Comparison of ENCODE assay signal across 8 cellular contexts in the genomic region with DNA sequence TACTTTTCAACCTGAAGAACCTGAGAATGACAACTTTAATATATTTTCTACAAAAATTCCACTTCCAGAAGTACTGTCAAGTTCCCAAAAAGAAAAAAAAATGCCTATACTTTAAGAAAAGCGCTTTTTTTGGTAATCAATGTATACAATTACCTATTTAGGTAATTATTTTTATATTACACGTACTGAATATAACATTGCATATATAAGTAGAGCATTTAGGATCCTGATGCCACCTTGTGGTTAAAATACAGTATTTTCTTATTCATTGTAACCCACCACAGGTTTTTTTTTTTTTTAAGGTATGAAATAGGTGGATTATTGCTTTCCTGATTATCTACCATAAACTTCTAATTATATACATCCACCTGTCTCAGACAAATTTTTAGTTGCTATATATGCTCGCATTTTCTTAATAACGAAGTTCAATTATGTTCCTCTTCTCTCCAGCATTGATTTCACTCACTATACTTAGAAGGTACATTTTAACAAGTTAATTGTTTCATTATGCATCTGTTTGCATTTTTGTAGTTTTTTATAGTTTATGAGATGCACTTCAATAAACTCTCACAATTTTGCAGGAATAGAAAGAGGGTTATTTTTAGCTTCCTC. TPM values are rescaled to one million over a fixed set of nuclear protein-coding genes. Genes with fewer than 3 reads are reported as not detected.
DNase-seq lines count a peak whose midpoint lies in the region; ATAC-seq and TF ChIP-seq lines count a peak whose summit lies in the region.

No MANE protein-coding gene starts in this region.

- no peaks in the 10 kb centered on the region; the same call in 1 of the 2 replicates for H3K4me1 ChIP-seq in Panc1 (ENCODE audit: control insufficient read depth, insufficient read depth, low read length)

- CTCF ChIA-PET in Panc1 (lab: Charles Lee), result no interaction called here

- POLR2A ChIA-PET in Panc1 (lab: Charles Lee), result no interaction called here

- H3K4me3 ChIP-seq in Panc1 (ENCODE audit: low read depth in 2 of 2, low read length in 2 of 2), result no peak overlapping the region

- peaks cover 6% of the 10 kb centered on the region for H3K36me3 Mint-ChIP-seq in stimulated activated effector memory CD8-positive, alpha-beta T cell treated with anti-CD3 and anti-CD28 coated beads, Interleukin-12 subunit alpha, Interleukin-12 subunit beta, amount 100 ng/mL, for 72 hours

- no peak overlapping the region for H3K27ac ChIP-seq in Panc1 (ENCODE audit: low read length)

- no peaks in the 10 kb centered on the region for H3K9me3 ChIP-seq in Panc1 (ENCODE audit: control insufficient read depth, insufficient read depth, low read depth, low read length)

- no TSS peak for BruUV-seq in Panc1 (replicated peaks; lab: Mats Ljungman, UMichigan)

- no peak overlapping the region for H3K4me3 Mint-ChIP-seq in stimulated activated effector memory CD8-positive, alpha-beta T cell treated with anti-CD3 and anti-CD28 coated beads, Interleukin-12 subunit alpha, Interleukin-12 subunit beta, amount 100 ng/mL, for 72 hours

- intact Hi-C loops in Panc1 (cut with micrococcal nuclease; ENCODE audit: unreplicated experiment), result loop anchor here (2.0 kb wide), 1 partner anchor 565 kb away; no protein-coding TSS in a partner anchor

- ATAC-seq in HG02798 (IDR thresholded peaks at IDR 0.05; ENCODE audit: poor library complexity, unreplicated experiment), result peak; percentile 30
- no peak for ATAC-seq in Panc1
- ATAC-seq in HG03460 (IDR thresholded peaks at IDR 0.05; ENCODE audit: unreplicated experiment), result no peak
- no peak for ATAC-seq in stimulated activated effector memory CD8-positive, alpha-beta T cell treated with anti-CD3 and anti-CD28 coated beads, Interleukin-12 subunit alpha, Interleukin-12 subunit beta, amount 100 ng/mL, for 72 hours

- DNase-seq in DMS53 treated with DMSO at 0.1 percent for 48 hours (lab: John Stamatoyannopoulos, UW; ENCODE audit: unreplicated experiment), result peak; percentile 23
- no peak for DNase-seq in Panc1 (ENCODE audit: low read depth, low spot score)
- peak; percentile 55 for DNase-seq in fibroblast of peridontal ligament (ENCODE audit: extremely low read depth)
- DNase-seq in NCI-H1436 treated with DMSO at 0.1 percent for 48 hours (lab: John Stamatoyannopoulos, UW), result no peak
- DNase-seq in pons (ENCODE audit: low spot score), result no peak
- DNase-seq in stimulated activated effector memory CD8-positive, alpha-beta T cell treated with anti-CD3 and anti-CD28 coated beads, Interleukin-12 subunit alpha, Interleukin-12 subunit beta, amount 100 ng/mL, for 72 hours (ENCODE audit: low spot score in 2 of 2), result no peak

- in situ Hi-C loops in Panc1 (cut with HindIII; ENCODE audit: low pct_unique_long_range_greater_than_20kb, low sequenced_read_pairs), result no loop called here

- no peaks in the 10 kb centered on the region for H3K36me3 ChIP-seq in Panc1 (ENCODE audit: control insufficient read depth, insufficient read depth, low read length)

- H3K9me3 Mint-ChIP-seq in stimulated activated effector memory CD8-positive, alpha-beta T cell treated with anti-CD3 and anti-CD28 coated beads, Interleukin-12 subunit alpha, Interleukin-12 subunit beta, amount 100 ng/mL, for 72 hours, result no peaks in the 10 kb centered on the region

- no peaks in the 10 kb centered on the region for H3K27me3 ChIP-seq in Panc1 (ENCODE audit: control insufficient read depth, insufficient read depth, low read length)

- H3K27ac Mint-ChIP-seq in stimulated activated effector memory CD8-positive, alpha-beta T cell treated with anti-CD3 and anti-CD28 coated beads, Interleukin-12 subunit alpha, Interleukin-12 subunit beta, amount 100 ng/mL, for 72 hours, result no peak overlapping the region

- H3K4me1 Mint-ChIP-seq in stimulated activated effector memory CD8-positive, alpha-beta T cell treated with anti-CD3 and anti-CD28 coated beads, Interleukin-12 subunit alpha, Interleukin-12 subunit beta, amount 100 ng/mL, for 72 hours, result no peaks in the 10 kb centered on the region

- TF ChIP-seq CTCF in Panc1 (IDR thresholded peaks at IDR 0.05), result peak; percentile 19; the same call in 1 of the 2 replicates

RNA-seq across cellular contexts. Expression of a gene that starts 5.2 kb away (rescaled TPM):
- 9.8 TPM for total RNA-seq in Panc1 (2021; ENCODE audit: unreplicated experiment)
- 4.1 TPM for polyA plus RNA-seq in Panc1 (2012; ENCODE audit: insufficient read length)

Comparison
In these comparisons a context has a peak if more than half of its experiments do, and no peak if none do; other contexts are left out.
1. DNase-seq: peak in DMS53 treated with DMSO at 0.1 percent for 48 hours (single experiment) and fibroblast of peridontal ligament (single experiment); none in Panc1 (single experiment), NCI-H1436 treated with DMSO at 0.1 percent for 48 hours (single experiment), pons (single experiment) and stimulated activated effector memory CD8-positive, alpha-beta T cell treated with anti-CD3 and anti-CD28 coated beads, Interleukin-12 subunit alpha, Interleukin-12 subunit beta, amount 100 ng/mL, for 72 hours (0 of 2).